1 cellular context compared by ENCODE assay signal in genomic region chr12:107685360-107686248, GRCh38.
TF ChIP-seq lines count a peak whose summit lies in the region.

Gene PWP1, plus strand, starts transcription at chr12:107685799. Its CDS starts 101 bp downstream, at chr12:107685900.

TF ChIP-seq in HepG2, 621 proteins besides CTCF, POLR2A, EP300 and RAD21 (continued from another document and continues in another):
- TF ChIP-seq NFATC3 (CRISPR knock-in tag; IDR thresholded peaks at IDR 0.05) (no peak), NCOA5 (CRISPR knock-in tag; IDR thresholded peaks at IDR 0.05) (no peak), ZKSCAN5 (CRISPR knock-in tag; IDR thresholded peaks at IDR 0.05) (no peak), ZNF672 (CRISPR knock-in tag; IDR thresholded peaks at IDR 0.05) (no peak), NR1H2 (CRISPR knock-in tag; IDR thresholded peaks at IDR 0.05; ENCODE audit: borderline replicate concordance, low read depth) (0 out of 2 replicates have a peak, but pooled peaks have one; percentile 62), RFX1 (IDR thresholded peaks at IDR 0.05) (peak; percentile 33; the same call in 1 of the 2 replicates), ATF5 (CRISPR knock-in tag; IDR thresholded peaks at IDR 0.05; ENCODE audit: low read depth) (no peak), KDM3A (CRISPR knock-in tag; IDR thresholded peaks at IDR 0.05; ENCODE audit: low read depth) (peak; percentile 69; the same call in 1 of the 2 replicates), ESRRA (CRISPR knock-in tag; IDR thresholded peaks at IDR 0.05; ENCODE audit: low read depth) (peak; percentile 72; the same call in 1 of the 2 replicates), REL (CRISPR knock-in tag; conservative IDR thresholded peaks at IDR 0.05) (no peak), CHCHD3 (CRISPR knock-in tag; IDR thresholded peaks at IDR 0.05) (peak; percentile 69; the same call in 1 of the 2 replicates), WIZ (CRISPR knock-in tag; IDR thresholded peaks at IDR 0.05) (peak; percentile 68; the same call in 1 of the 2 replicates), RARA (CRISPR knock-in tag; IDR thresholded peaks at IDR 0.05) (peak; percentile 82), ZIK1 (CRISPR knock-in tag; IDR thresholded peaks at IDR 0.05; ENCODE audit: borderline replicate concordance, low read depth) (peak; percentile 83; the same call in 1 of the 2 replicates), LRRFIP1 (CRISPR knock-in tag; conservative IDR thresholded peaks at IDR 0.05) (no peak), AGO2 (optimal IDR thresholded peaks at IDR 0.05; ENCODE audit: low read depth, low read length) (peak; percentile 82), MAFF (IDR thresholded peaks at IDR 0.05; ENCODE audit: low read depth, low read length) (no peak), SRSF4 (IDR thresholded peaks at IDR 0.05; ENCODE audit: low read depth, low read length, poor library complexity, severe bottlenecking) (no peak), NRL (CRISPR knock-in tag; IDR thresholded peaks at IDR 0.05; ENCODE audit: borderline replicate concordance) (peak; percentile 97), ZNF407 (CRISPR knock-in tag; IDR thresholded peaks at IDR 0.05; ENCODE audit: not compliant biosample characterization) (no peak), ZC3H13 (CRISPR knock-in tag; IDR thresholded peaks at IDR 0.05) (0 out of 2 replicates have a peak, but pooled peaks have one; percentile 73), ZNF333 (CRISPR knock-in tag; IDR thresholded peaks at IDR 0.05; ENCODE audit: borderline replicate concordance) (peak; percentile 91; the same call in 1 of the 2 replicates), SUZ12 (IDR thresholded peaks at IDR 0.05; ENCODE audit: low read depth, low read length) (no peak), ZSCAN12 (CRISPR knock-in tag; IDR thresholded peaks at IDR 0.05) (0 out of 2 replicates have a peak, but pooled peaks have one; percentile 46), THYN1 (CRISPR knock-in tag; IDR thresholded peaks at IDR 0.05; ENCODE audit: borderline replicate concordance, low read depth) (no peak), ZNF577 (CRISPR knock-in tag; IDR thresholded peaks at IDR 0.05; ENCODE audit: borderline replicate concordance, low read depth) (no peak), ZNF605 (CRISPR knock-in tag; IDR thresholded peaks at IDR 0.05) (peak; percentile 74), CERS6 (CRISPR knock-in tag; IDR thresholded peaks at IDR 0.05) (no peak), TOPORS (CRISPR knock-in tag; IDR thresholded peaks at IDR 0.05) (no peak), RAD51 (IDR thresholded peaks at IDR 0.05; ENCODE audit: borderline replicate concordance) (no peak), ZNF335 (CRISPR knock-in tag; IDR thresholded peaks at IDR 0.05) (peak; percentile 50; the same call in 1 of the 2 replicates), ZFP37 (CRISPR knock-in tag; IDR thresholded peaks at IDR 0.05; ENCODE audit: borderline replicate concordance) (peak; percentile 91; the same call in 1 of the 2 replicates), MZF1 (CRISPR knock-in tag; IDR thresholded peaks at IDR 0.05; ENCODE audit: borderline replicate concordance) (0 out of 2 replicates have a peak, but pooled peaks have one; percentile 13), GLI4 (CRISPR knock-in tag; IDR thresholded peaks at IDR 0.05; ENCODE audit: borderline replicate concordance) (peak; percentile 92; the same call in 1 of the 2 replicates), HHEX (CRISPR knock-in tag; IDR thresholded peaks at IDR 0.05) (peak; percentile 50; the same call in 1 of the 2 replicates), RNF219 (CRISPR knock-in tag; IDR thresholded peaks at IDR 0.05) (no peak), ZNF790 (CRISPR knock-in tag; IDR thresholded peaks at IDR 0.05; ENCODE audit: borderline replicate concordance) (no peak), ISL2 (CRISPR knock-in tag; IDR thresholded peaks at IDR 0.05) (peak; percentile 50), MXD4 (CRISPR knock-in tag; IDR thresholded peaks at IDR 0.05) (peak; percentile 98), ELF1 (CRISPR knock-in tag; IDR thresholded peaks at IDR 0.05) (peak; percentile 94), ZGPAT (CRISPR knock-in tag; IDR thresholded peaks at IDR 0.05) (peak; percentile 63), ZNF343 (CRISPR knock-in tag; IDR thresholded peaks at IDR 0.05) (no peak), ZNF674 (CRISPR knock-in tag; IDR thresholded peaks at IDR 0.05; ENCODE audit: low read depth) (no peak), SNAI1 (CRISPR knock-in tag; IDR thresholded peaks at IDR 0.05; ENCODE audit: borderline replicate concordance) (peak; percentile 74; the same call in 1 of the 2 replicates), MAF1 (CRISPR knock-in tag; IDR thresholded peaks at IDR 0.05; ENCODE audit: borderline replicate concordance) (peak; percentile 75; the same call in 1 of the 2 replicates), POLR2AphosphoS2 (IDR thresholded peaks at IDR 0.05; ENCODE audit: low read depth, low read length) (no peak), ZSCAN22 (CRISPR knock-in tag; IDR thresholded peaks at IDR 0.05) (no peak), ZSCAN29 (CRISPR knock-in tag; conservative IDR thresholded peaks at IDR 0.05) (0 out of 2 replicates have a peak, but pooled peaks have one; percentile 50), GTF2F1 (IDR thresholded peaks at IDR 0.05; ENCODE audit: low read length) (no peak), ZNF30 (CRISPR knock-in tag; IDR thresholded peaks at IDR 0.05) (no peak), ZNF24 (IDR thresholded peaks at IDR 0.05) (no peak), ARID3A (IDR thresholded peaks at IDR 0.05; ENCODE audit: low read depth, low read length) (peak; percentile 80), PHF20 (CRISPR knock-in tag; IDR thresholded peaks at IDR 0.05) (peak; percentile 93), HIVEP1 (CRISPR knock-in tag; IDR thresholded peaks at IDR 0.05) (peak; percentile 78)
